21 cellular contexts compared by ENCODE assay signal in the genomic region with DNA sequence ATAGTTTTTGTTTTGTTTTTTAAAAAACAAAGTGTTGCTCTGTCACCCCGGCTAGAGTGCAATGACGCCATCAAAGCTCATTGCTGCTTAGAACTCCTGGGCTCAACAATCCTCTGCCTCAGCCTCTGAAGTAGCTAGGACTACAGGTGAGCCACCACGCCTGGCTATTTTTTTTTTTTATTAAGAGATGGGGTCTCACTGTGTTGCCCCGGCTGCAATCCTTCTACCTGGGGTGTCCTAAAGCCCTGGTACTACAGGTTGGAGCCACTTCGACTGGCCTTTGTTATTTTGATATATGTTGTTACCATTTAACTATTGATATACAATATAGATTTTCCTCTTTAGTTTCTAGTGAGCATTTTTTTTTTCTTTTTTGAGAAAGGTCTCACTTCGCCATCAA. TPM values are rescaled to one million over a fixed set of nuclear protein-coding genes. Genes with fewer than 3 reads are reported as not detected.
DNase-seq lines count a peak whose midpoint lies in the region; ATAC-seq, FAIRE-seq and TF ChIP-seq lines count a peak whose summit lies in the region.
"Had no signal": no experiment of that assay in that cellular context is flagged by ENCODE, and none has a peak within 500 bp of the region (broad histone marks: within the 10 kb centered on the region; RNA-seq: fewer than 3 reads in every experiment).

No MANE protein-coding gene starts in this region.

- peak overlapping the region; percentile 88 for H3K4me3 Mint-ChIP-seq in T-helper 2 cell treated with Interferon-gamma antibody and Interleukin-4, amounts not matched to agents 5 μg/mL and 100 μg/mL, for 36 hours
- H3K4me3 Mint-ChIP-seq in activated B cell treated with CpG ODN at 0.5 μM for 24 hours, result peak overlapping the region; percentile 86
- H3K4me3 Mint-ChIP-seq in naive B cell, result peak overlapping the region in 5 of 8 donors; percentile 26 to 95 (median 80)

- no peak for TF ChIP-seq CTCF in activated B cell treated with CpG ODN at 0.5 μM for 24 hours (IDR thresholded peaks at IDR 0.05)

- no peak for ATAC-seq in activated B cell treated with CpG ODN at 0.5 μM for 24 hours (ENCODE audit: low read depth)
- ATAC-seq in naive B cell (ENCODE audit: low read depth in 2 of 2), result no peak
- ATAC-seq in HG02840 (IDR thresholded peaks at IDR 0.05; ENCODE audit: low FRiP score, unreplicated experiment), result no peak
- ATAC-seq: foreskin keratinocyte had no signal

- H3K27me3 Mint-ChIP-seq in T-helper 2 cell treated with Interferon-gamma antibody and Interleukin-4, amounts not matched to agents 5 μg/mL and 100 μg/mL, for 36 hours (ENCODE audit: low read depth), result no peaks in the 10 kb centered on the region
- no peaks in the 10 kb centered on the region for H3K27me3 Mint-ChIP-seq in activated B cell treated with CpG ODN at 0.5 μM for 24 hours
- no peaks in the 10 kb centered on the region for H3K27me3 Mint-ChIP-seq in naive B cell

- no peaks in the 10 kb centered on the region for H3K9me3 Mint-ChIP-seq in T-helper 2 cell treated with Interferon-gamma antibody and Interleukin-4, amounts not matched to agents 5 μg/mL and 100 μg/mL, for 36 hours
- H3K9me3 Mint-ChIP-seq in activated B cell treated with CpG ODN at 0.5 μM for 24 hours, result no peaks in the 10 kb centered on the region
- H3K9me3 Mint-ChIP-seq in naive B cell, result no peaks in the 10 kb centered on the region
- H3K9me3 Mint-ChIP-seq: HFFc6 had no signal

- peaks cover 43% of the 10 kb centered on the region for H3K4me1 Mint-ChIP-seq in T-helper 2 cell treated with Interferon-gamma antibody and Interleukin-4, amounts not matched to agents 5 μg/mL and 100 μg/mL, for 36 hours (ENCODE audit: low read depth)
- H3K4me1 Mint-ChIP-seq in activated B cell treated with CpG ODN at 0.5 μM for 24 hours (peaks cover 60% of the 10 kb centered on the region), naive B cell (peaks cover 24 to 43% (median 34%) of the 10 kb centered on the region in 3 donors)

- peaks cover 36% of the 10 kb centered on the region for H3K36me3 Mint-ChIP-seq in T-helper 2 cell treated with Interferon-gamma antibody and Interleukin-4, amounts not matched to agents 5 μg/mL and 100 μg/mL, for 36 hours (ENCODE audit: low read depth)
- H3K36me3 Mint-ChIP-seq in activated B cell treated with CpG ODN at 0.5 μM for 24 hours (ENCODE audit: low read depth) (peaks cover 45% of the 10 kb centered on the region), naive B cell (peaks cover 20 to 27% of the 10 kb centered on the region in 2 donors)

- no peak for DNase-seq in T-helper 2 cell treated with Interferon-gamma antibody and Interleukin-4, amounts not matched to agents 5 μg/mL and 100 μg/mL, for 36 hours (ENCODE audit: low spot score)
- DNase-seq in T-helper 2 cell (no peak), GM19239 (ENCODE audit: insufficient read length, low spot score) (no peak), activated B cell treated with CpG ODN at 0.5 μM for 24 hours (no peak), naive B cell (no peak), UCSD-AML1 (lab: John Stamatoyannopoulos, UW; ENCODE audit: unreplicated experiment) (no peak), NCI-H510A (lab: John Stamatoyannopoulos, UW) (no peak)
- DNase-seq: foreskin keratinocyte; GF-D8; HFFc6; hippocampal formation; islet precursor cell; KG1; NCI-H1048; NCI-H2029; NCI-H446; nephron progenitor cell; NK-92 treated with Interleukin-12 subunit alpha and Interleukin-12 subunit beta, amount 100 ng/mL, for 24 hours; stimulated activated CD4-positive, alpha-beta T cell treated with anti-CD3 and anti-CD28 coated beads, Interleukin-2, amount 100 ng/mL, for 48 hours had no signal

- POLR2A ChIA-PET in activated B cell treated with CpG ODN at 0.5 μM for 24 hours (lab: Charles Lee), result interaction anchor here (0.8 to 2.6 kb wide), 3 partner anchors 9 to 23 kb away, joined by 3 to 34 read pairs (median 5); a partner anchor contains a TSS

- intact Hi-C loops in activated B cell treated with CpG ODN at 0.5 μM for 24 hours (cut with micrococcal nuclease), result loop anchor here (1.0 to 10.0 kb wide), 3 partner anchors 10 to 1286 kb away; a partner anchor contains a TSS

- peak; percentile 14 for FAIRE-seq in GM19239 (lab: Jason Lieb, UNC)
- FAIRE-seq: urothelium cell line had no signal

- CTCF ChIA-PET in activated B cell treated with CpG ODN at 0.5 μM for 24 hours (lab: Charles Lee), result interaction anchor here (1.1 kb wide), 1 partner anchor 75 kb away, joined by 4 read pairs; no protein-coding TSS in a partner anchor

- H3K27ac Mint-ChIP-seq in T-helper 2 cell treated with Interferon-gamma antibody and Interleukin-4, amounts not matched to agents 5 μg/mL and 100 μg/mL, for 36 hours, result no peak overlapping the region
- H3K27ac Mint-ChIP-seq in activated B cell treated with CpG ODN at 0.5 μM for 24 hours (peak overlapping the region; percentile 97), naive B cell (peak overlapping the region; percentile 71 to 99 (median 98))
- H3K27ac Mint-ChIP-seq: HFFc6, nephron progenitor cell had no signal

RNA-seq across cellular contexts. Expression of a gene that starts 2.6 kb away (rescaled TPM):
- 104 and 127 TPM in 2 replicates for total RNA-seq in activated B cell treated with CpG ODN at 0.5 μM for 24 hours
- 100 to 1,000 TPM in 2 of 6 donors, 10 to 100 TPM in 4; 76.4 to 108 (median 95.4) TPM for polyA plus RNA-seq in naive B cell (ENCODE audit: low read depth in 6 of 6)

RNA-seq across cellular contexts. Expression of a gene that starts 9.3 kb away (rescaled TPM):
- 12.6 and 14.2 TPM in 2 replicates for total RNA-seq in activated B cell treated with CpG ODN at 0.5 μM for 24 hours
- polyA plus RNA-seq in naive B cell (ENCODE audit: low read depth in 6 of 6), result 10 to 100 TPM; 14.5 to 27.5 (median 19.2) TPM
